14 cellular contexts compared by ENCODE assay signal in genomic region chr2:200459101-200459500, GRCh38. TPM values are rescaled to one million over a fixed set of nuclear protein-coding genes. Genes with fewer than 3 reads are reported as not detected.
DNase-seq lines count a peak whose midpoint lies in the region; FAIRE-seq and TF ChIP-seq lines count a peak whose summit lies in the region.
"Had no signal": no experiment of that assay in that cellular context is flagged by ENCODE, and none has a peak within 500 bp of the region (broad histone marks: within the 10 kb centered on the region; RNA-seq: fewer than 3 reads in every experiment).

No MANE protein-coding gene starts in this region.

- 0 out of 2 replicates have a peak overlapping the region, but pooled peaks have one; percentile 4 for H3K27ac ChIP-seq in PC-9
- peak overlapping the region in 53 of 59 donors; percentile 0 to 89 (median 63) for H3K27ac ChIP-seq in dorsolateral prefrontal cortex
- H3K27ac ChIP-seq in substantia nigra (ENCODE audit: low read depth, low read length, poor library complexity, severe bottlenecking), result peak overlapping the region; percentile 67

- POLR2A ChIA-PET in PC-9 (lab: Charles Lee; ENCODE audit: unreplicated experiment), result no interaction called here

- no TSS peak for BruUV-seq in PC-9 (replicated peaks; lab: Mats Ljungman, UMichigan)

- no peak for TF ChIP-seq CTCF in PC-9 (conservative IDR thresholded peaks at IDR 0.05)
- TF ChIP-seq CTCF in dorsolateral prefrontal cortex (IDR thresholded peaks at IDR 0.05 in 54 of 56, conservative IDR thresholded peaks at IDR 0.05 in 2 of 56; ENCODE audit: low read depth in 1 of 56, partially characterized antibody in 56 of 56), result no peak

- FAIRE-seq in GM19239 (lab: Jason Lieb, UNC), result peak; percentile 39
- FAIRE-seq: A204.1, GM12892 had no signal

- no peaks in the 10 kb centered on the region for H3K79me2 ChIP-seq in PC-9 (ENCODE audit: low read depth)

- H3K4me1 ChIP-seq in PC-9 (replicated peaks; ENCODE audit: insufficient read depth), result 0 out of 2 replicates have a peak, but pooled peaks cover 7% of the 10 kb centered on the region
- H3K4me1 ChIP-seq: Caco-2 had no signal

- no peak overlapping the region for H2AFZ ChIP-seq in PC-9

- H3K9me3 ChIP-seq in PC-9 (ENCODE audit: insufficient read depth, low read depth), result no peaks in the 10 kb centered on the region
- H3K9me3 ChIP-seq: Caco-2 had no signal

- H3K36me3 ChIP-seq in PC-9 (ENCODE audit: low read depth), result peaks cover 25% of the 10 kb centered on the region; the same call in 1 of the 2 replicates

- H3K4me2 ChIP-seq in PC-9, result no peak overlapping the region

- H3K4me3 ChIP-seq in PC-9 (no peak overlapping the region), dorsolateral prefrontal cortex (peak overlapping the region in 1 of 59 donors; percentile 11)

- H3K9me2 ChIP-seq in PC-9 (ENCODE audit: insufficient read depth), result no peaks in the 10 kb centered on the region

- DNase-seq in GM19239 (ENCODE audit: insufficient read length, low spot score), result no peak
- DNase-seq in PC-9, result no peak
- DNase-seq in dorsolateral prefrontal cortex, result no peak
- DNase-seq in substantia nigra (lab: John Stamatoyannopoulos, UW), result no peak
- no peak for DNase-seq in cerebellum (ENCODE audit: low spot score)
- DNase-seq in AML-193 (lab: John Stamatoyannopoulos, UW), result no peak
- DNase-seq in nucleus accumbens (lab: John Stamatoyannopoulos, UW), result no peak
- DNase-seq: Caco-2; CD8-positive, alpha-beta memory T cell; DND-41; GDM1; HCEC 1CT had no signal

- CTCF ChIA-PET in PC-9 (lab: Charles Lee), result interaction anchor here (0.6 kb wide), 1 partner anchor 23 kb away, joined by 4 read pairs; no protein-coding TSS in a partner anchor

- H4K20me1 ChIP-seq in PC-9 (ENCODE audit: insufficient read depth), result no peaks in the 10 kb centered on the region

- intact Hi-C loops in PC-9 (cut with micrococcal nuclease; ENCODE audit: unreplicated experiment), result no loop called here
- intact Hi-C loops in dorsolateral prefrontal cortex (cut with DNase I), result loop anchor here in 1 of 2 donors (5.0 to 10.0 kb wide), 2 partner anchors 64 to 152 kb away; partner anchors contain the start of gene SPATS2L

- no peaks in the 10 kb centered on the region; the same call in 1 of the 2 replicates for H3F3A ChIP-seq in PC-9 (ENCODE audit: insufficient read depth, low read depth)

- H3K27me3 ChIP-seq in PC-9 (ENCODE audit: insufficient read depth, low read depth) (no peaks in the 10 kb centered on the region), dorsolateral prefrontal cortex (no peaks in the 10 kb centered on the region)

RNA-seq across cellular contexts. Expression of gene KCTD18, which starts 50.8 kb away (rescaled TPM):
- 19.6 and 24.0 TPM in 2 replicates for total RNA-seq in PC-9 (2021)
- 10 to 100 TPM in 101 of 120 experiments, 1 to 10 TPM in 19; 8.4 to 19.0 (median 12.2) TPM for total RNA-seq in dorsolateral prefrontal cortex
- total RNA-seq in cerebellum, result 8.3 TPM

Comparison
In these comparisons a context has a peak if more than half of its experiments do, and no peak if none do; other contexts are left out.
1. H3K27ac ChIP-seq: peak in every context shown above with its lines; median percentile 67 in substantia nigra; 63 in dorsolateral prefrontal cortex; 4 in PC-9.